2 cellular contexts compared by ENCODE assay signal in the genomic region with DNA sequence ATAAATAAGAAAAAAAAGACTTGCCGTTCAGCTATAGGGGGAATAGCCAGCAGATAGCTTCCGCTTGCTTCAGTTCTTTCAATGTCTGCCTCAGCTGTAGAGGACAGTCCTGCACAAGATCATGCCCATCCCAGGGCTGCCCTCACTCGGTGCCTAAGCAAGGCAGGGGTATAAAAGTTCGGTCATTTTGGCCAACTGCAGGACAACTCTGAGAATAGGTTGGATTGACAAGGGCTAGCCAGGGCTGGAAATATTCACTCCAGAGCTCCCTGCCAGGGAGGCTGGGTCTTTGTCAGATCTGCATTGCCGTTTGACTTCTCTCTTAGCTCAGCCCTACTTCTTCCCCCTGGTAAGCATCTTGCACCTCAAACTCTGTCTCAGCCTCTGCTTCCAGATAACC.
TF ChIP-seq lines count a peak whose summit lies in the region.

No MANE protein-coding gene starts in this region.

TF ChIP-seq in endothelial cell of umbilical vein, 7 proteins besides CTCF, POLR2A, EP300 and RAD21:
- TF ChIP-seq MYC (IDR thresholded peaks at IDR 0.05; ENCODE audit: low read depth, low read length) = no peak
- no peak for TF ChIP-seq EZH2 (IDR thresholded peaks at IDR 0.05; ENCODE audit: borderline replicate concordance, low read depth, low read length, severe bottlenecking)
- TF ChIP-seq, protein P1, sequence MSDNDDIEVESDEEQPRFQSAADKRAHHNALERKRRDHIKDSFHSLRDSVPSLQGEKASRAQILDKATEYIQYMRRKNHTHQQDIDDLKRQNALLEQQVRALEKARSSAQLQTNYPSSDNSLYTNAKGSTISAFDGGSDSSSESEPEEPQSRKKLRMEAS (IDR thresholded peaks at IDR 0.05; ENCODE audit: insufficient read depth, insufficient read length) = no peak
- peak; percentile 57 for TF ChIP-seq POLR2AphosphoS5 (IDR thresholded peaks at IDR 0.05; ENCODE audit: insufficient read depth, low read depth, low read length)
TF ChIP-seq in endothelial cell of umbilical vein: peak in this region for 1.

TF ChIP-seq in liver, 16 proteins besides CTCF, POLR2A, EP300 and RAD21:
- TF ChIP-seq NR2F2 (IDR thresholded peaks at IDR 0.05) (no peak), SP1 (IDR thresholded peaks at IDR 0.05) (no peak), YY1 (IDR thresholded peaks at IDR 0.05) (no peak), HNF4A (conservative IDR thresholded peaks at IDR 0.05) (no peak), GABPA (IDR thresholded peaks at IDR 0.05 in 1 of 2, conservative IDR thresholded peaks at IDR 0.05 in 1 of 2) (no peak), EGR1 (IDR thresholded peaks at IDR 0.05; ENCODE audit: low read depth in 2 of 2) (no peak), JUND (IDR thresholded peaks at IDR 0.05) (no peak)
- TF ChIP-seq, protein P2, sequence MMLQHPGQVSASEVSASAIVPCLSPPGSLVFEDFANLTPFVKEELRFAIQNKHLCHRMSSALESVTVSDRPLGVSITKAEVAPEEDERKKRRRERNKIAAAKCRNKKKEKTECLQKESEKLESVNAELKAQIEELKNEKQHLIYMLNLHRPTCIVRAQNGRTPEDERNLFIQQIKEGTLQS (IDR thresholded peaks at IDR 0.05) = no peak
- TF ChIP-seq, protein P3, sequence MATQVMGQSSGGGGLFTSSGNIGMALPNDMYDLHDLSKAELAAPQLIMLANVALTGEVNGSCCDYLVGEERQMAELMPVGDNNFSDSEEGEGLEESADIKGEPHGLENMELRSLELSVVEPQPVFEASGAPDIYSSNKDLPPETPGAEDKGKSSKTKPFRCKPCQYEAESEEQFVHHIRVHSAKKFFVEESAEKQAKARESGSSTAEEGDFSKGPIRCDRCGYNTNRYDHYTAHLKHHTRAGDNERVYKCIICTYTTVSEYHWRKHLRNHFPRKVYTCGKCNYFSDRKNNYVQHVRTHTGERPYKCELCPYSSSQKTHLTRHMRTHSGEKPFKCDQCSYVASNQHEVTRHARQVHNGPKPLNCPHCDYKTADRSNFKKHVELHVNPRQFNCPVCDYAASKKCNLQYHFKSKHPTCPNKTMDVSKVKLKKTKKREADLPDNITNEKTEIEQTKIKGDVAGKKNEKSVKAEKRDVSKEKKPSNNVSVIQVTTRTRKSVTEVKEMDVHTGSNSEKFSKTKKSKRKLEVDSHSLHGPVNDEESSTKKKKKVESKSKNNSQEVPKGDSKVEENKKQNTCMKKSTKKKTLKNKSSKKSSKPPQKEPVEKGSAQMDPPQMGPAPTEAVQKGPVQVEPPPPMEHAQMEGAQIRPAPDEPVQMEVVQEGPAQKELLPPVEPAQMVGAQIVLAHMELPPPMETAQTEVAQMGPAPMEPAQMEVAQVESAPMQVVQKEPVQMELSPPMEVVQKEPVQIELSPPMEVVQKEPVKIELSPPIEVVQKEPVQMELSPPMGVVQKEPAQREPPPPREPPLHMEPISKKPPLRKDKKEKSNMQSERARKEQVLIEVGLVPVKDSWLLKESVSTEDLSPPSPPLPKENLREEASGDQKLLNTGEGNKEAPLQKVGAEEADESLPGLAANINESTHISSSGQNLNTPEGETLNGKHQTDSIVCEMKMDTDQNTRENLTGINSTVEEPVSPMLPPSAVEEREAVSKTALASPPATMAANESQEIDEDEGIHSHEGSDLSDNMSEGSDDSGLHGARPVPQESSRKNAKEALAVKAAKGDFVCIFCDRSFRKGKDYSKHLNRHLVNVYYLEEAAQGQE (IDR thresholded peaks at IDR 0.05) = no peak
- TF ChIP-seq, protein P1 (IDR thresholded peaks at IDR 0.05) = no peak
